3 cellular contexts compared by ENCODE assay signal in the genomic region with DNA sequence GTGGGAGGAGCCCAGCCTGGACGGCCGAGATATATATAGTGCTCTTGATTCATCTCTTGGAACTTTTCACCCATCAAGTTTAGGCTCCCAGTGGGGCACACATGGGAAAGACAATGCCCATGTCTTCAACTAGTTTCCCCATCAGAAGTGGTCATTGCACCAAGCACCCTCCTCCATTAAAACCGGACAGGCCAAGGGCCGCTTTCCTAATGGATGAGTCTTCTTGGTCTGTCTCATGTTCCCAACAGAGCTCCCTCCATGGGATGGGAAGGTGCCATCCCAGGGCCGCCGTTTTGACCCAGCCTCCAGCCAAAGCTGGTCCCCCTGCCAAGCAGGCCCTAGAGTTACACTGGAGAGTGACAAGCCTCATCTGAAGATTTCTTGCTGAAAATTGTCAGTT.
"Had no signal": no experiment of that assay in that cellular context is flagged by ENCODE, and none has a peak within 500 bp of the region (broad histone marks: within the 10 kb centered on the region; RNA-seq: fewer than 3 reads in every experiment).

No MANE protein-coding gene starts in this region.

- ATAC-seq: GM12878 had no signal

- H3K4me3 ChIP-seq: GM12878 had no signal

- DNase-seq: GDM1, GF-D8 had no signal
